ENCODE assay signal across 18 cellular contexts in genomic region chr3:182508896-182509295, GRCh38.
DNase-seq lines count a peak whose midpoint lies in the region; ATAC-seq and TF ChIP-seq lines count a peak whose summit lies in the region.
"Had no signal": no experiment of that assay in that cellular context is flagged by ENCODE, and none has a peak within 500 bp of the region (broad histone marks: within the 10 kb centered on the region; RNA-seq: fewer than 3 reads in every experiment).

No MANE protein-coding gene starts in this region.

- peaks cover 59% of the 10 kb centered on the region for H3K4me1 Mint-ChIP-seq in nephron progenitor cell

- H3K9me3 Mint-ChIP-seq in nephron progenitor cell, result no peaks in the 10 kb centered on the region

- H3K27ac Mint-ChIP-seq in nephron progenitor cell, result peak overlapping the region; percentile 81

- no peaks in the 10 kb centered on the region for H3K36me3 Mint-ChIP-seq in nephron progenitor cell (ENCODE audit: low read depth)

- ATAC-seq in GM18868 (IDR thresholded peaks at IDR 0.05; ENCODE audit: unreplicated experiment), result peak; percentile 32
- no peak for ATAC-seq in GM19351 (IDR thresholded peaks at IDR 0.05; ENCODE audit: unreplicated experiment)
- ATAC-seq: gastrocnemius medialis, left ventricle myocardium superior, right lobe of liver had no signal

- no peak for TF ChIP-seq CTCF in nephron progenitor cell (IDR thresholded peaks at IDR 0.05)

- H3K27me3 Mint-ChIP-seq in nephron progenitor cell (ENCODE audit: low read depth, poor library complexity), result peaks cover 13% of the 10 kb centered on the region

- DNase-seq in NCI-H187 treated with DMSO at 0.1 percent for 48 hours (lab: John Stamatoyannopoulos, UW) (peak; percentile 83), SHP77 treated with DMSO at 0.1 percent for 48 hours (lab: John Stamatoyannopoulos, UW) (peak; percentile 50), nephron progenitor cell (no peak), DMS153 treated with DMSO at 0.1 percent for 48 hours (lab: John Stamatoyannopoulos, UW; ENCODE audit: unreplicated experiment) (no peak)
- DNase-seq in stimulated activated CD4-positive, alpha-beta T cell treated with anti-CD3 and anti-CD28 coated beads, Interleukin-1b, Interleukin-23, amount 100 ng/mL, for 48 hours, result no peak
- no peak for DNase-seq in stimulated activated naive CD4-positive, alpha-beta T cell treated with Interleukin-2 at 50 U/mL for 16 hours (lab: John Stamatoyannopoulos, UW)
- DNase-seq: activated CD4-positive, alpha-beta T cell treated with anti-CD3 and anti-CD28 coated beads for 48 hours; activated CD8-positive, alpha-beta memory T cell treated with anti-CD3 and anti-CD28 coated beads, Interleukin-2, amount 50 U/mL, for 48 hours; activated naive CD4-positive, alpha-beta T cell; Caco-2; gastrocnemius medialis; left ventricle myocardium superior; NCI-H526; Peyer's patch; right lobe of liver; stimulated activated CD4-positive, alpha-beta T cell treated with anti-CD3 and anti-CD28 coated beads, Interleukin-2, amount 100 ng/mL, for 24 hours had no signal

- peak overlapping the region; percentile 55 for H3K4me3 Mint-ChIP-seq in nephron progenitor cell

Comparison
In these comparisons a context has a peak if more than half of its experiments do, and no peak if none do; other contexts are left out.
1. DNase-seq: peak in NCI-H187 treated with DMSO at 0.1 percent for 48 hours (single experiment) and SHP77 treated with DMSO at 0.1 percent for 48 hours (single experiment); none in nephron progenitor cell (single experiment), DMS153 treated with DMSO at 0.1 percent for 48 hours (single experiment), stimulated activated CD4-positive, alpha-beta T cell treated with anti-CD3 and anti-CD28 coated beads, Interleukin-1b, Interleukin-23, amount 100 ng/mL, for 48 hours (single experiment) and stimulated activated naive CD4-positive, alpha-beta T cell treated with Interleukin-2 at 50 U/mL for 16 hours (single experiment).